ENCODE assay signal across 7 cellular contexts in genomic region chr11:62727833-62728721, GRCh38. TPM values are rescaled to one million over a fixed set of nuclear protein-coding genes. Genes with fewer than 3 reads are reported as not detected.
A peak's percentile ranks its signal among the peaks of the same experiment; 100 is the strongest.
DNase-seq lines count a peak whose midpoint lies in the region; ATAC-seq, FAIRE-seq and TF ChIP-seq lines count a peak whose summit lies in the region.

TSS of gene TTC9C (plus strand) at chr11:62728486. CDS start at chr11:62728849, 363 bp downstream.

- H3K4me1 ChIP-seq in body of pancreas (peaks cover 33% of the 10 kb centered on the region), sigmoid colon (peaks cover 0 to 65% (median 55%) of the 10 kb centered on the region in 4 donors)

- H3K27ac ChIP-seq in body of pancreas (peak within 1 kb of the TSS; percentile 90 to 99 (median 97)), sigmoid colon (peak within 1 kb of the TSS; percentile 96 to 97 (median 96))

- peak in 2 of 3 donors; percentile 77 to 84 for TF ChIP-seq POLR2A in body of pancreas (IDR thresholded peaks at IDR 0.05)
- peak; percentile 87 for TF ChIP-seq POLR2A in sigmoid colon (IDR thresholded peaks at IDR 0.05)

- ATAC-seq in GM18520 (IDR thresholded peaks at IDR 0.05; ENCODE audit: unreplicated experiment) (peak; percentile 33), HG03064 (IDR thresholded peaks at IDR 0.05; ENCODE audit: low read depth, unreplicated experiment) (peak; percentile 25), body of pancreas (peak; percentile 80)

- H3K4me3 ChIP-seq in body of pancreas (peak within 1 kb of the TSS; percentile 63 to 93), sigmoid colon (peak within 1 kb of the TSS; percentile 84 to 98 (median 94))

- WGBS in body of pancreas, 2 donors: 0% methylated on average over 40 of the region's 40 CpGs
- WGBS in sigmoid colon, 2 donors: 0% methylated on average over 40 of the region's 40 CpGs

- H3K9me3 ChIP-seq in body of pancreas (no peaks in the 10 kb centered on the region), sigmoid colon (no peaks in the 10 kb centered on the region)

- H3K36me3 ChIP-seq in body of pancreas (replicated peaks in 1 of 2; ENCODE audit: insufficient read depth in 1 of 2, low read depth in 2 of 2): peaks cover 0 to 8% of the 10 kb centered on the region in 2 donors
- H3K36me3 ChIP-seq in sigmoid colon: peaks cover 5 to 22% (median 10%) of the 10 kb centered on the region in 4 donors

- intact Hi-C loops in body of pancreas (cut with DNase I): no loop called here
- intact Hi-C loops in sigmoid colon (cut with DNase I): loop anchor here (2.0 to 5.0 kb wide), 4 partner anchors 25 to 106 kb away; partner anchors contain the start of genes B3GAT3, STX5, TAF6L and TEX54

- DNase-seq in NCI-H2107 treated with DMSO at 0.1 percent for 48 hours (lab: John Stamatoyannopoulos, UW; ENCODE audit: unreplicated experiment): peak; percentile 96
- DNase-seq in body of pancreas: peak; percentile 89 to 96 (median 91)
- peak; percentile 96 for DNase-seq in iPS DF 4.7 (ENCODE audit: extremely low read depth, low spot score)
- peak; percentile 95 for DNase-seq in sigmoid colon

- peak; percentile 92 for FAIRE-seq in TTC549 (lab: Jason Lieb, UNC)

- no peak for TF ChIP-seq CTCF in body of pancreas (IDR thresholded peaks at IDR 0.05)
- no peak for TF ChIP-seq CTCF in sigmoid colon (IDR thresholded peaks at IDR 0.05)

- H3K27me3 ChIP-seq in body of pancreas (no peaks in the 10 kb centered on the region), sigmoid colon (no peaks in the 10 kb centered on the region)

- peak in 1 of 4 donors; percentile 5 for TF ChIP-seq EP300 in sigmoid colon (IDR thresholded peaks at IDR 0.05)

RNA-seq across cellular contexts. Expression of gene TTC9C, which starts in this region (rescaled TPM):
- total RNA-seq in body of pancreas (10 to 100 TPM; 12.5 to 18.5 TPM), sigmoid colon (10 to 100 TPM; 21.9 to 39.9 (median 24.2) TPM)
- polyA plus RNA-seq in sigmoid colon: 10 to 100 TPM; 27.6 to 30.4 (median 27.7) TPM

Comparison
In these comparisons a context has a peak if more than half of its experiments do, and no peak if none do; other contexts are left out.
1. Peak in every context shown above with its lines: DNase-seq, ATAC-seq, H3K4me3 ChIP-seq and H3K27ac ChIP-seq.
2. ATAC-seq: peak in every context shown above with its lines; median percentile 80 in body of pancreas; 33 in GM18520; 25 in HG03064.